ENCODE assay signal across 32 cellular contexts in genomic region chr16:50797456-50797855, GRCh38. TPM values are rescaled to one million over a fixed set of nuclear protein-coding genes. Genes with fewer than 3 reads are reported as not detected.
A peak's percentile ranks its signal among the peaks of the same experiment; 100 is the strongest.
DNase-seq lines count a peak whose midpoint lies in the region; ATAC-seq and TF ChIP-seq lines count a peak whose summit lies in the region.
"Had no signal": no experiment of that assay in that cellular context is flagged by ENCODE, and none has a peak within 500 bp of the region (broad histone marks: within the 10 kb centered on the region; RNA-seq: fewer than 3 reads in every experiment).

No MANE protein-coding gene starts in this region.

- H3K27ac Mint-ChIP-seq in activated T-cell treated with anti-CD3 and anti-CD28 coated beads, Interleukin-2, amount 50 U/mL, for 72 hours = peak overlapping the region; percentile 79
- H3K27ac Mint-ChIP-seq in central memory CD8-positive, alpha-beta T cell (ENCODE audit: low read depth) = peak overlapping the region; percentile 29
- peak overlapping the region; percentile 60 for H3K27ac Mint-ChIP-seq in stimulated activated effector memory CD8-positive, alpha-beta T cell treated with anti-CD3 and anti-CD28 coated beads, Interleukin-12 subunit alpha, Interleukin-12 subunit beta, amount 100 ng/mL, for 72 hours
- no peak overlapping the region for H3K27ac Mint-ChIP-seq in natural killer cell treated with Interleukin-12 subunit alpha and Interleukin-12 subunit beta and Interleukin-15 and Interleukin-18, amount 100 ng/mL, for 72 hours
- H3K27ac Mint-ChIP-seq: activated CD4-positive, alpha-beta T cell treated with anti-CD3 and anti-CD28 coated beads, Interleukin-2, amount 10 ng/mL, durations not matched to agents 24 days and 14 days; H9 had no signal

- no peak overlapping the region for H3K9ac ChIP-seq in IMR-90 (ENCODE audit: low read depth, low read length)

- no peak overlapping the region for H4K5ac ChIP-seq in IMR-90 (ENCODE audit: low read depth, low read length)

- H4K91ac ChIP-seq in IMR-90 (ENCODE audit: insufficient read depth, low read depth, low read length) = no peak overlapping the region

- TF ChIP-seq POLR2A in IMR-90 (IDR thresholded peaks at IDR 0.05; ENCODE audit: low read depth, low read length) = no peak

- H2AFZ ChIP-seq in IMR-90 (replicated peaks; ENCODE audit: low read length, poor library complexity) = no peak overlapping the region

- no peak overlapping the region for H2BK120ac ChIP-seq in IMR-90 (ENCODE audit: low read depth, low read length)

- H2AK5ac ChIP-seq in IMR-90 (ENCODE audit: low read depth, low read length) = no peak overlapping the region

- no peak overlapping the region for H3K23ac ChIP-seq in IMR-90 (ENCODE audit: low read depth, low read length)

- H3K9me3 ChIP-seq in IMR-90 (ENCODE audit: control insufficient read depth, insufficient read depth, low read length) = no peaks in the 10 kb centered on the region
- H3K9me3 ChIP-seq: adrenal gland, breast epithelium, gastrocnemius medialis, right atrium auricular region, thyroid gland, vagina had no signal

- no peaks in the 10 kb centered on the region for H4K20me1 ChIP-seq in IMR-90 (ENCODE audit: insufficient read depth, low read length)

- H3K18ac ChIP-seq in IMR-90 (ENCODE audit: low read depth, low read length) = no peak overlapping the region

- H3K4ac ChIP-seq in IMR-90 (ENCODE audit: low read depth, low read length) = no peak overlapping the region

- no peaks in the 10 kb centered on the region for H3K27me3 Mint-ChIP-seq in activated T-cell treated with anti-CD3 and anti-CD28 coated beads, Interleukin-2, amount 50 U/mL, for 72 hours (ENCODE audit: low read depth)
- no peaks in the 10 kb centered on the region for H3K27me3 Mint-ChIP-seq in central memory CD8-positive, alpha-beta T cell
- no peaks in the 10 kb centered on the region for H3K27me3 Mint-ChIP-seq in natural killer cell treated with Interleukin-12 subunit alpha and Interleukin-12 subunit beta and Interleukin-15 and Interleukin-18, amount 100 ng/mL, for 72 hours
- H3K27me3 Mint-ChIP-seq: activated CD4-positive, alpha-beta T cell treated with anti-CD3 and anti-CD28 coated beads, Interleukin-2, amount 10 ng/mL, durations not matched to agents 24 days and 14 days had no signal

- no peaks in the 10 kb centered on the region for H3K4me1 ChIP-seq in IMR-90 (ENCODE audit: control insufficient read depth, insufficient read depth, low read length)
- H3K4me1 ChIP-seq: adrenal gland, breast epithelium, gastrocnemius medialis, right atrium auricular region, thyroid gland had no signal

- no peak overlapping the region for H3K56ac ChIP-seq in IMR-90 (ENCODE audit: extremely low read depth, insufficient read depth, low read length)

- dilution Hi-C loops in IMR-90 (cut with HindIII; ENCODE audit: low sequenced_read_pairs, unreplicated experiment) = no loop called here

- peaks cover 6 to 26% of the 10 kb centered on the region in 2 donors for H3K36me3 Mint-ChIP-seq in activated T-cell treated with anti-CD3 and anti-CD28 coated beads, Interleukin-2, amount 50 U/mL, for 72 hours (ENCODE audit: insufficient read depth in 2 of 2)
- H3K36me3 Mint-ChIP-seq in central memory CD8-positive, alpha-beta T cell (ENCODE audit: insufficient read depth) = peaks cover 65% of the 10 kb centered on the region
- peaks cover 93% of the 10 kb centered on the region for H3K36me3 Mint-ChIP-seq in stimulated activated effector memory CD8-positive, alpha-beta T cell treated with anti-CD3 and anti-CD28 coated beads, Interleukin-12 subunit alpha, Interleukin-12 subunit beta, amount 100 ng/mL, for 72 hours
- peaks cover 13% of the 10 kb centered on the region for H3K36me3 Mint-ChIP-seq in natural killer cell treated with Interleukin-12 subunit alpha and Interleukin-12 subunit beta and Interleukin-15 and Interleukin-18, amount 100 ng/mL, for 72 hours

- peaks cover 12% of the 10 kb centered on the region for H3K36me3 ChIP-seq in IMR-90 (ENCODE audit: control insufficient read depth, insufficient read depth, low read length)

- TF ChIP-seq RAD21 in IMR-90 (IDR thresholded peaks at IDR 0.05; ENCODE audit: low read length) = no peak

- ATAC-seq in activated T-cell treated with anti-CD3 and anti-CD28 coated beads, Interleukin-2, amount 50 U/mL, for 72 hours (replicated peaks in 1 of 2) = no peak
- ATAC-seq in IMR-90 (ENCODE audit: low read depth) = no peak
- no peak for ATAC-seq in central memory CD8-positive, alpha-beta T cell (replicated peaks; ENCODE audit: extremely low read depth, poor library complexity, severe bottlenecking)
- no peak for ATAC-seq in stimulated activated effector memory CD8-positive, alpha-beta T cell treated with anti-CD3 and anti-CD28 coated beads, Interleukin-12 subunit alpha, Interleukin-12 subunit beta, amount 100 ng/mL, for 72 hours
- ATAC-seq in GM21381 (IDR thresholded peaks at IDR 0.05; ENCODE audit: unreplicated experiment) = no peak
- no peak for ATAC-seq in natural killer cell treated with Interleukin-12 subunit alpha and Interleukin-12 subunit beta and Interleukin-15 and Interleukin-18, amount 100 ng/mL, for 72 hours
- ATAC-seq: activated T-cell treated with anti-CD3 and anti-CD28 coated beads, Interleukin-2, amount 50 U/mL, for 4 hours; gastrocnemius medialis; GM12878; Panc1 had no signal

- H3K14ac ChIP-seq in IMR-90 (replicated peaks; ENCODE audit: low read depth, low read length) = no peak overlapping the region

- H3K4me3 ChIP-seq in IMR-90 (ENCODE audit: insufficient read depth, low read depth, low read length) = no peak overlapping the region
- H3K4me3 ChIP-seq: adrenal gland, breast epithelium, gastrocnemius medialis, GM12878, lung, right atrium auricular region, thyroid gland, vagina had no signal

- H3K9me1 ChIP-seq in IMR-90 (ENCODE audit: insufficient read depth, low read length) = no peaks in the 10 kb centered on the region

- POLR2A ChIA-PET in IMR-90 (lab: Charles Lee; ENCODE audit: unreplicated experiment) = no interaction called here

- H3K79me1 ChIP-seq in IMR-90 (ENCODE audit: low read depth in 1 of 2, low read length in 2 of 2) = no peaks in the 10 kb centered on the region

- H2AK9ac ChIP-seq in IMR-90 (replicated peaks; ENCODE audit: low read depth, low read length, poor library complexity) = no peak overlapping the region

- no peak overlapping the region for H4K8ac ChIP-seq in IMR-90 (ENCODE audit: low read depth in 2 of 2, low read length in 2 of 2)

- H3K27me3 ChIP-seq in IMR-90 (ENCODE audit: control insufficient read depth, insufficient read depth, low read length) = no peaks in the 10 kb centered on the region
- H3K27me3 ChIP-seq: adrenal gland, breast epithelium, gastrocnemius medialis, right atrium auricular region, thyroid gland, vagina had no signal

- H2BK15ac ChIP-seq in IMR-90 (ENCODE audit: low read depth, low read length) = no peak overlapping the region

- no peak overlapping the region for H3K4me2 ChIP-seq in IMR-90 (ENCODE audit: low read depth, low read length)

- H3K4me1 Mint-ChIP-seq in activated T-cell treated with anti-CD3 and anti-CD28 coated beads, Interleukin-2, amount 50 U/mL, for 72 hours (ENCODE audit: low read depth) = peaks cover 8% of the 10 kb centered on the region
- H3K4me1 Mint-ChIP-seq in central memory CD8-positive, alpha-beta T cell = peaks cover 5% of the 10 kb centered on the region
- no peaks in the 10 kb centered on the region for H3K4me1 Mint-ChIP-seq in stimulated activated effector memory CD8-positive, alpha-beta T cell treated with anti-CD3 and anti-CD28 coated beads, Interleukin-12 subunit alpha, Interleukin-12 subunit beta, amount 100 ng/mL, for 72 hours
- H3K4me1 Mint-ChIP-seq in natural killer cell treated with Interleukin-12 subunit alpha and Interleukin-12 subunit beta and Interleukin-15 and Interleukin-18, amount 100 ng/mL, for 72 hours (ENCODE audit: low read depth in 2 of 2) = peaks cover 0 to 5% of the 10 kb centered on the region in 2 donors
- H3K4me1 Mint-ChIP-seq: H9 had no signal

- DNase-seq in activated T-cell treated with anti-CD3 and anti-CD28 coated beads, Interleukin-2, amount 50 U/mL, for 72 hours = no peak
- DNase-seq in activated T-cell treated with anti-CD3 and anti-CD28 coated beads, Interleukin-2, amount 50 U/mL, for 48 hours = no peak
- peak; percentile 42 for DNase-seq in IMR-90
- DNase-seq in central memory CD8-positive, alpha-beta T cell (ENCODE audit: low spot score in 2 of 2) = no peak
- DNase-seq in stimulated activated effector memory CD8-positive, alpha-beta T cell treated with anti-CD3 and anti-CD28 coated beads, Interleukin-12 subunit alpha, Interleukin-12 subunit beta, amount 100 ng/mL, for 72 hours (ENCODE audit: low spot score in 2 of 2) = no peak
- DNase-seq in stimulated activated CD8-positive, alpha-beta memory T cell treated with anti-CD3 and anti-CD28 coated beads, Interleukin-4, amount 100 ng/mL, for 48 hours = no peak
- no peak for DNase-seq in natural killer cell treated with Interleukin-12 subunit alpha and Interleukin-12 subunit beta and Interleukin-15 and Interleukin-18, amount 100 ng/mL, for 72 hours (ENCODE audit: low spot score)
- DNase-seq: activated CD4-positive, alpha-beta T cell treated with anti-CD3 and anti-CD28 coated beads, Interleukin-2, amount 10 ng/mL, durations not matched to agents 24 days and 14 days; activated naive CD4-positive, alpha-beta T cell; activated T-cell treated with anti-CD3 and anti-CD28 coated beads, Interleukin-2, amount 50 U/mL, for 4 hours; adrenal gland; AML-193; DMS 273 treated with DMSO at 0.1 percent for 48 hours; gastrocnemius medialis; H9; KG1; NCI-H1436 treated with DMSO at 0.1 percent for 48 hours; NCI-H226; NCI-H526 treated with DMSO at 0.1 percent for 48 hours; posterior cingulate gyrus; Right ventricle myocardium superior; stimulated activated CD4-positive, alpha-beta T cell treated with anti-CD3 and anti-CD28 coated beads, Interleukin-1b, Interleukin-23, amount 100 ng/mL, for 48 hours; T1000; thyroid gland had no signal

- no peaks in the 10 kb centered on the region for H3K9me3 Mint-ChIP-seq in activated T-cell treated with anti-CD3 and anti-CD28 coated beads, Interleukin-2, amount 50 U/mL, for 72 hours
- H3K9me3 Mint-ChIP-seq in central memory CD8-positive, alpha-beta T cell = no peaks in the 10 kb centered on the region
- no peaks in the 10 kb centered on the region for H3K9me3 Mint-ChIP-seq in stimulated activated effector memory CD8-positive, alpha-beta T cell treated with anti-CD3 and anti-CD28 coated beads, Interleukin-12 subunit alpha, Interleukin-12 subunit beta, amount 100 ng/mL, for 72 hours
- H3K9me3 Mint-ChIP-seq in natural killer cell treated with Interleukin-12 subunit alpha and Interleukin-12 subunit beta and Interleukin-15 and Interleukin-18, amount 100 ng/mL, for 72 hours = no peaks in the 10 kb centered on the region
- H3K9me3 Mint-ChIP-seq: activated CD4-positive, alpha-beta T cell treated with anti-CD3 and anti-CD28 coated beads, Interleukin-2, amount 10 ng/mL, durations not matched to agents 24 days and 14 days; activated T-cell treated with anti-CD3 and anti-CD28 coated beads, Interleukin-2, amount 50 U/mL, for 4 hours; H9; neural crest cell had no signal

- CTCF ChIA-PET in IMR-90 (lab: Yijun Ruan, JAX) = interaction anchor here (1.0 to 5.0 kb wide), 3 partner anchors 9 to 27 kb away, joined by 3 to 29 read pairs (median 5); no protein-coding TSS in a partner anchor

- no peak overlapping the region for H3K27ac ChIP-seq in IMR-90 (ENCODE audit: insufficient read depth, low read length)
- H3K27ac ChIP-seq: adrenal gland, breast epithelium, gastrocnemius medialis, right atrium auricular region, thyroid gland, vagina had no signal

- TF ChIP-seq CTCF in IMR-90 (conservative IDR thresholded peaks at IDR 0.05; ENCODE audit: low read depth, low read length) = no peak

- no peak overlapping the region for H3K4me3 Mint-ChIP-seq in activated T-cell treated with anti-CD3 and anti-CD28 coated beads, Interleukin-2, amount 50 U/mL, for 72 hours
- H3K4me3 Mint-ChIP-seq in central memory CD8-positive, alpha-beta T cell = no peak overlapping the region
- no peak overlapping the region for H3K4me3 Mint-ChIP-seq in stimulated activated effector memory CD8-positive, alpha-beta T cell treated with anti-CD3 and anti-CD28 coated beads, Interleukin-12 subunit alpha, Interleukin-12 subunit beta, amount 100 ng/mL, for 72 hours
- no peak overlapping the region for H3K4me3 Mint-ChIP-seq in natural killer cell treated with Interleukin-12 subunit alpha and Interleukin-12 subunit beta and Interleukin-15 and Interleukin-18, amount 100 ng/mL, for 72 hours
- H3K4me3 Mint-ChIP-seq: activated CD4-positive, alpha-beta T cell treated with anti-CD3 and anti-CD28 coated beads, Interleukin-2, amount 10 ng/mL, durations not matched to agents 24 days and 14 days; activated T-cell treated with anti-CD3 and anti-CD28 coated beads, Interleukin-2, amount 50 U/mL, for 4 hours; H9; neural crest cell had no signal

- intact Hi-C loops in IMR-90 (cut with micrococcal nuclease) = no loop called here

- no CpG with 5 or more reads among the region's 2 CpGs for WGBS in IMR-90 (ENCODE audit: extremely low coverage in 2 of 2, insufficient read length in 1 of 2), 2 experiments

- H2BK5ac ChIP-seq in IMR-90 (ENCODE audit: low read depth, low read length, poor library complexity, severe bottlenecking) = no peak overlapping the region

- in situ Hi-C loops in IMR-90 (cut with MboI; ENCODE audit: low sequenced_read_pairs) = loop anchor here (25.0 kb wide), 1 partner anchor 585 kb away; no protein-coding TSS in a partner anchor

- no TSS peak for BruUV-seq in IMR-90 (replicated peaks; lab: Mats Ljungman, UMichigan)

- H2BK20ac ChIP-seq in IMR-90 (ENCODE audit: low read depth, low read length) = no peak overlapping the region

RNA-seq across cellular contexts. Expression of gene CYLD, which starts 55.6 kb away (rescaled TPM):
- 100 to 1,000 TPM; 194 to 222 TPM for total RNA-seq in activated T-cell treated with anti-CD3 and anti-CD28 coated beads, Interleukin-2, amount 50 U/mL, for 72 hours
- 37.3 and 50.8 TPM in 2 replicates for total RNA-seq in IMR-90 (2012; rRNA removed)
- polyA plus RNA-seq in IMR-90 (2012; rRNA removed) = 12.9 and 16.2 TPM in 2 replicates
- 3.3 and 6.1 TPM in 2 replicates for polyA plus RNA-seq in IMR-90 (2012; cell fraction: cytosol; rRNA removed)
- polyA plus RNA-seq in IMR-90 (2012; cell fraction: nucleus; rRNA removed; ENCODE audit: low replicate concordance) = 2.9 and 16.3 TPM in 2 replicates
- 100 to 1,000 TPM in 1 of 2 donors, 10 to 100 TPM in 1; 95.4 to 126 TPM for total RNA-seq in natural killer cell treated with Interleukin-12 subunit alpha and Interleukin-12 subunit beta and Interleukin-15 and Interleukin-18, amount 100 ng/mL, for 72 hours

Comparison
In these comparisons a context has a peak if more than half of its experiments do, and no peak if none do; other contexts are left out.
1. H3K27ac Mint-ChIP-seq: peak in activated T-cell treated with anti-CD3 and anti-CD28 coated beads, Interleukin-2, amount 50 U/mL, for 72 hours (single experiment), central memory CD8-positive, alpha-beta T cell (single experiment) and stimulated activated effector memory CD8-positive, alpha-beta T cell treated with anti-CD3 and anti-CD28 coated beads, Interleukin-12 subunit alpha, Interleukin-12 subunit beta, amount 100 ng/mL, for 72 hours (single experiment); none in natural killer cell treated with Interleukin-12 subunit alpha and Interleukin-12 subunit beta and Interleukin-15 and Interleukin-18, amount 100 ng/mL, for 72 hours (0 of 2).